In genomic region chr5:138789771-138790242, GRCh38 we compare ENCODE assay signal across 9 cellular contexts. TPM values are rescaled to one million over a fixed set of nuclear protein-coding genes. Genes with fewer than 3 reads are reported as not detected.
A peak's percentile ranks its signal among the peaks of the same experiment; 100 is the strongest.
DNase-seq lines count a peak whose midpoint lies in the region; ATAC-seq and TF ChIP-seq lines count a peak whose summit lies in the region.
"Had no signal": no experiment of that assay in that cellular context is flagged by ENCODE, and none has a peak within 500 bp of the region (broad histone marks: within the 10 kb centered on the region; RNA-seq: fewer than 3 reads in every experiment).

No MANE protein-coding gene starts in this region.

- POLR2A ChIA-PET in CD8-positive, alpha-beta T cell (lab: Charles Lee), result no interaction called here

- no peak for DNase-seq in CD8-positive, alpha-beta T cell
- DNase-seq in GM20000 (ENCODE audit: low spot score) (peak; percentile 65), esophagus muscularis mucosa (ENCODE audit: extremely low spot score) (no peak), osteocyte (ENCODE audit: extremely low spot score, unreplicated experiment) (no peak), T1000 (lab: John Stamatoyannopoulos, UW) (no peak)
- no peak for DNase-seq in activated CD4-positive, alpha-beta T cell treated with anti-CD3 and anti-CD28 coated beads, Interleukin-2, amount 50 U/mL, for 4 hours

- no peaks in the 10 kb centered on the region for H3K79me2 ChIP-seq in OCI-LY3 (ENCODE audit: low read length)

- no peak for TF ChIP-seq EP300 in esophagus muscularis mucosa (IDR thresholded peaks at IDR 0.05)

- H3K36me3 Mint-ChIP-seq in CD8-positive, alpha-beta T cell, result no peaks in the 10 kb centered on the region
- H3K36me3 Mint-ChIP-seq in osteocyte (ENCODE audit: unreplicated experiment), result peaks cover 15% of the 10 kb centered on the region

- peak; percentile 42 for ATAC-seq in CD8-positive, alpha-beta T cell
- ATAC-seq in HG02973 (IDR thresholded peaks at IDR 0.05; ENCODE audit: unreplicated experiment), result no peak

- H3K27me3 ChIP-seq in CD8-positive, alpha-beta T cell (ENCODE audit: insufficient read depth, low read length), result peaks cover 3% of the 10 kb centered on the region
- H3K27me3 ChIP-seq in OCI-LY3 (ENCODE audit: low read depth, low read length) (no peaks in the 10 kb centered on the region), esophagus muscularis mucosa (no peaks in the 10 kb centered on the region)
- H3K27me3 ChIP-seq: neutrophil had no signal

- no peak overlapping the region for H3K4me3 Mint-ChIP-seq in CD8-positive, alpha-beta T cell
- H3K4me3 Mint-ChIP-seq in osteocyte (ENCODE audit: unreplicated experiment), result no peak overlapping the region

- no peak overlapping the region for H3K27ac Mint-ChIP-seq in CD8-positive, alpha-beta T cell
- peak overlapping the region; percentile 21 for H3K27ac Mint-ChIP-seq in osteocyte (ENCODE audit: unreplicated experiment)

- no peaks in the 10 kb centered on the region for H3K9me3 ChIP-seq in CD8-positive, alpha-beta T cell (ENCODE audit: low read length)
- H3K9me3 ChIP-seq in OCI-LY3 (ENCODE audit: insufficient read depth, low read length) (no peaks in the 10 kb centered on the region), esophagus muscularis mucosa (no peaks in the 10 kb centered on the region)
- H3K9me3 ChIP-seq: neutrophil had no signal

- peaks cover 17% of the 10 kb centered on the region for H3K4me1 ChIP-seq in CD8-positive, alpha-beta T cell (ENCODE audit: insufficient read depth, low read length)
- H3K4me1 ChIP-seq in OCI-LY3 (ENCODE audit: low read length) (peaks cover 8% of the 10 kb centered on the region), esophagus muscularis mucosa (peaks cover 55 to 81% (median 71%) of the 10 kb centered on the region in 4 donors)

- CTCF ChIA-PET in CD8-positive, alpha-beta T cell (lab: Charles Lee), result interaction anchor here (1.0 to 2.5 kb wide), 7 partner anchors 9 to 210 kb away, joined by 3 to 17 read pairs (median 5); no protein-coding TSS in a partner anchor

- TF ChIP-seq CTCF in CD8-positive, alpha-beta T cell (IDR thresholded peaks at IDR 0.05), result peak; percentile 59
- TF ChIP-seq CTCF in GM20000 (IDR thresholded peaks at IDR 0.05; ENCODE audit: extremely low read depth, missing control alignments) (peak; percentile 48), OCI-LY3 (IDR thresholded peaks at IDR 0.05; ENCODE audit: low read depth, low read length) (peak; percentile 66), esophagus muscularis mucosa (IDR thresholded peaks at IDR 0.05) (peak in 2 of 3 experiments; percentile 38 to 47), osteocyte (IDR thresholded peaks at IDR 0.05) (peak; percentile 57)

- no peak overlapping the region for H3K9ac ChIP-seq in OCI-LY3 (ENCODE audit: low read length)

- no peak for TF ChIP-seq POLR2A in esophagus muscularis mucosa (IDR thresholded peaks at IDR 0.05; ENCODE audit: low read depth)

- no peak overlapping the region for H2AFZ ChIP-seq in OCI-LY3 (ENCODE audit: low read depth, low read length)

- intact Hi-C loops in CD8-positive, alpha-beta T cell (cut with DNase I, micrococcal nuclease), result no loop called here
- intact Hi-C loops in esophagus muscularis mucosa (cut with DNase I), result no loop called here

- H3K27ac ChIP-seq in CD8-positive, alpha-beta T cell (ENCODE audit: low read depth, low read length), result no peak overlapping the region
- H3K27ac ChIP-seq in OCI-LY3 (ENCODE audit: low read length) (no peak overlapping the region), esophagus muscularis mucosa (replicated peaks in 1 of 4) (no peak overlapping the region)
- H3K27ac ChIP-seq: neutrophil had no signal

- H3K27me3 Mint-ChIP-seq in CD8-positive, alpha-beta T cell (ENCODE audit: low read depth), result peaks cover 51% of the 10 kb centered on the region
- H3K27me3 Mint-ChIP-seq in osteocyte (ENCODE audit: unreplicated experiment), result no peaks in the 10 kb centered on the region

- H3K9me3 Mint-ChIP-seq in CD8-positive, alpha-beta T cell, result no peaks in the 10 kb centered on the region
- H3K9me3 Mint-ChIP-seq in osteocyte (ENCODE audit: unreplicated experiment), result no peaks in the 10 kb centered on the region

- H4K20me1 ChIP-seq in OCI-LY3 (ENCODE audit: insufficient read depth, low read length), result peaks cover 4% of the 10 kb centered on the region

- peaks cover 17% of the 10 kb centered on the region for H3K4me1 Mint-ChIP-seq in CD8-positive, alpha-beta T cell (ENCODE audit: low read depth)
- H3K4me1 Mint-ChIP-seq in osteocyte (ENCODE audit: unreplicated experiment), result peaks cover 34% of the 10 kb centered on the region

- H3K4me3 ChIP-seq in CD8-positive, alpha-beta T cell (ENCODE audit: low read depth, low read length), result no peak overlapping the region
- no peak overlapping the region for H3K4me3 ChIP-seq in OCI-LY3 (ENCODE audit: low read length)
- H3K4me3 ChIP-seq in esophagus muscularis mucosa, result no peak overlapping the region

- peak overlapping the region; percentile 17; the same call in 1 of the 2 replicates for H3K4me2 ChIP-seq in OCI-LY3 (ENCODE audit: low read length)

- H3K36me3 ChIP-seq in CD8-positive, alpha-beta T cell (ENCODE audit: insufficient read depth, low read length), result no peaks in the 10 kb centered on the region
- no peaks in the 10 kb centered on the region for H3K36me3 ChIP-seq in OCI-LY3 (replicated peaks; ENCODE audit: low read depth, low read length)
- H3K36me3 ChIP-seq in esophagus muscularis mucosa, result peaks cover 0 to 12% (median 6%) of the 10 kb centered on the region in 4 donors
- H3K36me3 ChIP-seq: neutrophil had no signal

RNA-seq across cellular contexts. Expression of gene CTNNA1, which starts 36.6 kb away (rescaled TPM):
- total RNA-seq in CD8-positive, alpha-beta T cell, result 1 to 10 TPM; 2.9 to 5.0 TPM
- total RNA-seq in esophagus muscularis mucosa (100 to 1,000 TPM; 335 to 423 (median 369) TPM), osteocyte (366 and 375 TPM in 2 replicates)

Comparison
In these comparisons a context has a peak if more than half of its experiments do, and no peak if none do; other contexts are left out.
1. RNA of gene CTNNA1, which starts 36.6 kb away (total RNA-seq): 335 to 423 TPM in esophagus muscularis mucosa and 366 to 375 TPM in osteocyte; 2.9 to 5.0 TPM in CD8-positive, alpha-beta T cell; every median in the first group is over 10 times any median in the second.
2. Peak in every context shown above with its lines, with median percentiles within 50 percentile points of each other: CTCF ChIP-seq.